27 cellular contexts compared by ENCODE assay signal in genomic region chr2:132758995-132759394, GRCh38.
"Had no signal": no experiment of that assay in that cellular context is flagged by ENCODE, and none has a peak within 500 bp of the region (broad histone marks: within the 10 kb centered on the region; RNA-seq: fewer than 3 reads in every experiment).

No MANE protein-coding gene starts in this region.

- FAIRE-seq: urothelium cell line had no signal

- H3K4me1 ChIP-seq: stomach, thyroid gland, tibial artery, tibial nerve, transverse colon, upper lobe of left lung, upper lobe of right lung, uterus, vagina had no signal

- H3K27ac ChIP-seq: stomach, suprapubic skin, testis, thoracic aorta, thyroid gland, tibial artery, tibial nerve, transverse colon, upper lobe of left lung, upper lobe of right lung, uterus, vagina had no signal

- H3K36me3 ChIP-seq: stomach, suprapubic skin, thoracic aorta, thyroid gland, tibial artery, tibial nerve, transverse colon, upper lobe of left lung, upper lobe of right lung, uterus, vagina had no signal

- H3K4me3 ChIP-seq: stomach, suprapubic skin, testis, thoracic aorta, thyroid gland, tibial artery, tibial nerve, transverse colon, upper lobe of left lung, upper lobe of right lung, uterus, vagina had no signal

- H3K9me3 ChIP-seq: stomach, testis, thoracic aorta, thyroid gland, tibial artery, tibial nerve, transverse colon, upper lobe of right lung, uterus, vagina had no signal

- DNase-seq: stimulated activated CD4-positive, alpha-beta T cell treated with anti-CD3 and anti-CD28 coated beads, Interleukin-2, amount 100 ng/mL, for 48 hours; stimulated activated CD4-positive, alpha-beta T cell treated with anti-CD3 and anti-CD28 coated beads, Interleukin-4, amount 100 ng/mL, for 1 hour; stimulated activated CD4-positive, alpha-beta T cell treated with anti-CD3 and anti-CD28 coated beads, Interleukin-4, amount 100 ng/mL, for 24 hours; stimulated activated CD4-positive, alpha-beta T cell treated with anti-CD3 and anti-CD28 coated beads, Interleukin-4, amount 100 ng/mL, for 4 hours; stimulated activated CD8-positive, alpha-beta memory T cell treated with anti-CD3 and anti-CD28 coated beads, Interleukin-4, amount 100 ng/mL, for 48 hours; stimulated activated naive B cell treated with anti-CD40 and anti-IgM and Interleukin-4, amounts not matched to agents 10 μg/mL and 1 μg/mL and 100 μg/mL, for 72 hours; stimulated activated naive CD4-positive, alpha-beta T cell; stimulated activated naive CD4-positive, alpha-beta T cell treated with Interleukin-2 at 50 U/mL for 16 hours; stimulated activated naive CD8-positive, alpha-beta T cell treated with anti-CD3 and anti-CD28 coated beads, Interleukin-15, amount 100 ng/mL, for 72 hours; stimulated activated naive CD8-positive, alpha-beta T cell treated with anti-CD3 and anti-CD28 coated beads, Interleukin-15, Interleukin-2, amounts not matched to agents 100 U/mL and 50 U/mL, for 24 hours; stomach; substantia nigra; testis; thyroid gland; tibial artery; transverse colon; trophoblast cell; upper lobe of left lung; upper lobe of right lung; uterus had no signal

- H3K27me3 ChIP-seq: stomach, suprapubic skin, testis, thyroid gland, tibial artery, tibial nerve, transverse colon, upper lobe of left lung, upper lobe of right lung, uterus, vagina had no signal

- ATAC-seq: stimulated activated effector memory CD8-positive, alpha-beta T cell treated with anti-CD3 and anti-CD28 coated beads, Interleukin-12 subunit alpha, Interleukin-12 subunit beta, amount 100 ng/mL, for 72 hours; stimulated activated memory B cell treated with anti-CD40 and anti-IgM and Interleukin-4, amounts not matched to agents 10 μg/mL and 1 μg/mL and 100 μg/mL, for 72 hours; stimulated activated naive B cell treated with anti-CD40 and anti-IgM and Interleukin-4, amounts not matched to agents 10 μg/mL and 1 μg/mL and 100 μg/mL, for 72 hours; stimulated activated naive CD8-positive, alpha-beta T cell treated with anti-CD3 and anti-CD28 coated beads, Interleukin-15, amount 100 ng/mL, for 72 hours; stimulated activated naive CD8-positive, alpha-beta T cell treated with anti-CD3 and anti-CD28 coated beads, Interleukin-15, Interleukin-2, amounts not matched to agents 100 U/mL and 50 U/mL, for 24 hours; upper lobe of right lung had no signal
